In genomic region chr16:2777231-2777902, GRCh38 we compare ENCODE assay signal across 8 cellular contexts. TPM values are rescaled to one million over a fixed set of nuclear protein-coding genes. Genes with fewer than 3 reads are reported as not detected.
A peak's percentile ranks its signal among the peaks of the same experiment; 100 is the strongest.
DNase-seq lines count a peak whose midpoint lies in the region; ATAC-seq and TF ChIP-seq lines count a peak whose summit lies in the region.

Gene ELOB (minus strand): TSS chr16:2777280. CDS start chr16:2777239, 41 bp downstream.

- TF ChIP-seq CTCF in foreskin fibroblast (IDR thresholded peaks at IDR 0.05; ENCODE audit: low read depth, low read length) (no peak), neural progenitor cell (IDR thresholded peaks at IDR 0.05) (no peak)

- H3K79me2 ChIP-seq in Karpas-422 (ENCODE audit: low read length) (peaks cover 26% of the 10 kb centered on the region), neural progenitor cell (ENCODE audit: low read depth) (peaks cover 56% of the 10 kb centered on the region)

- peak; percentile 54 for ATAC-seq in GM21717 (IDR thresholded peaks at IDR 0.05; ENCODE audit: unreplicated experiment)

- H3K36me3 ChIP-seq in Karpas-422 (ENCODE audit: insufficient read depth, low read length) (no peaks in the 10 kb centered on the region; the same call in 1 of the 2 replicates), neural progenitor cell (no peaks in the 10 kb centered on the region), stomach smooth muscle (ENCODE audit: control insufficient read depth in 2 of 2, insufficient read depth in 2 of 2, low read length in 2 of 2) (peaks cover 11 to 13% of the 10 kb centered on the region in 2 donors)

- H3K27me3 ChIP-seq in Karpas-422 (ENCODE audit: low read length) (no peaks in the 10 kb centered on the region), neural progenitor cell (no peaks in the 10 kb centered on the region), stomach smooth muscle (ENCODE audit: control insufficient read depth in 1 of 2, insufficient read depth in 2 of 2, low read length in 2 of 2) (no peaks in the 10 kb centered on the region)

- peaks cover 3% of the 10 kb centered on the region for H3K36me3 Mint-ChIP-seq in neural progenitor cell

- H3K9me3 ChIP-seq in Karpas-422 (ENCODE audit: low read length) (no peaks in the 10 kb centered on the region), neural progenitor cell (ENCODE audit: low read depth) (no peaks in the 10 kb centered on the region), stomach smooth muscle (ENCODE audit: control insufficient read depth in 2 of 2, low read length in 2 of 2) (no peaks in the 10 kb centered on the region)

- DNase-seq in DMS79 (lab: John Stamatoyannopoulos, UW) (peak; percentile 66), Karpas-422 (peak; percentile 96), SHP77 treated with DMSO at 0.1 percent for 48 hours (lab: John Stamatoyannopoulos, UW) (peak; percentile 61), activated gamma-delta T cell treated with Interleukin-2 at 50 U/mL for 16 hours (peak; percentile 89), foreskin fibroblast (peak; percentile 83 to 96), neural progenitor cell (ENCODE audit: low spot score) (peak; percentile 95)

- H3K4me3 Mint-ChIP-seq in neural progenitor cell: peak within 1 kb of the TSS; percentile 99

- H3K4me2 ChIP-seq in Karpas-422 (ENCODE audit: low read depth, low read length, poor library complexity, severe bottlenecking) (peak within 1 kb of the TSS; percentile 93), neural progenitor cell (peak within 1 kb of the TSS; percentile 100)

- H3K9me2 ChIP-seq in Karpas-422 (replicated peaks; ENCODE audit: insufficient read depth, low read length): no peaks in the 10 kb centered on the region

- peaks cover 24% of the 10 kb centered on the region for H3K4me1 ChIP-seq in Karpas-422 (ENCODE audit: low read length)
- H3K4me1 ChIP-seq in neural progenitor cell: peaks cover 20% of the 10 kb centered on the region
- H3K4me1 ChIP-seq in stomach smooth muscle (ENCODE audit: control insufficient read depth, insufficient read depth, low read length): peaks cover 25% of the 10 kb centered on the region

- H3K27ac ChIP-seq in Karpas-422 (ENCODE audit: low read length) (peak within 1 kb of the TSS; percentile 84), neural progenitor cell (peak within 1 kb of the TSS; percentile 100), stomach smooth muscle (ENCODE audit: low read length) (peak within 1 kb of the TSS; percentile 99)

- H3F3A ChIP-seq in neural progenitor cell (ENCODE audit: low read depth): peaks cover 41% of the 10 kb centered on the region

- H3K9ac ChIP-seq in Karpas-422 (ENCODE audit: low read length) (peak within 1 kb of the TSS; percentile 100), neural progenitor cell (peak within 1 kb of the TSS; percentile 100), stomach smooth muscle (ENCODE audit: low read length in 2 of 2) (peak within 1 kb of the TSS; percentile 99 to 100)

- H3K4me1 Mint-ChIP-seq in neural progenitor cell: peaks cover 23% of the 10 kb centered on the region

- H2AFZ ChIP-seq in Karpas-422 (ENCODE audit: low read length) (no peak within 1 kb of the TSS), neural progenitor cell (replicated peaks) (peak within 1 kb of the TSS; percentile 94)

- peak within 1 kb of the TSS; percentile 98 for H3K27ac Mint-ChIP-seq in neural progenitor cell

- peaks cover 7% of the 10 kb centered on the region for H3K27me3 Mint-ChIP-seq in neural progenitor cell (ENCODE audit: insufficient read depth, low read depth)

- H4K20me1 ChIP-seq in Karpas-422 (ENCODE audit: insufficient read depth, low read depth, low read length) (no peaks in the 10 kb centered on the region), neural progenitor cell (ENCODE audit: low read depth) (peaks cover 27% of the 10 kb centered on the region)

- H3K4me3 ChIP-seq in Karpas-422 (ENCODE audit: low read length): peak within 1 kb of the TSS; percentile 97
- peak within 1 kb of the TSS; percentile 91 to 96 for H3K4me3 ChIP-seq in foreskin fibroblast (ENCODE audit: low read depth in 1 of 2, low read length in 2 of 2)
- peak within 1 kb of the TSS; percentile 99 for H3K4me3 ChIP-seq in neural progenitor cell
- H3K4me3 ChIP-seq in stomach smooth muscle (ENCODE audit: low read length in 2 of 2): peak within 1 kb of the TSS; percentile 72 to 96

- H3K9me3 Mint-ChIP-seq in neural progenitor cell: no peaks in the 10 kb centered on the region

RNA-seq across cellular contexts. Expression of gene ELOB, which starts in this region (rescaled TPM):
- 336 and 358 TPM in 2 replicates for total RNA-seq in Karpas-422 (2014; rRNA removed; shearing (Covaris generic); ENCODE audit: low replicate concordance)
- total RNA-seq in neural progenitor cell (ENCODE audit: low replicate concordance): 210 and 402 TPM in 2 replicates

Comparison
In these comparisons a context has a peak if more than half of its experiments do, and no peak if none do; other contexts are left out.
1. Peak in every context shown above with its lines: DNase-seq, ATAC-seq, H3K4me3 ChIP-seq and H3K27ac ChIP-seq.